19 cellular contexts compared by ENCODE assay signal in genomic region chrX:40111868-40112267, GRCh38. TPM values are rescaled to one million over a fixed set of nuclear protein-coding genes. Genes with fewer than 3 reads are reported as not detected.
A peak's percentile ranks its signal among the peaks of the same experiment; 100 is the strongest.
DNase-seq lines count a peak whose midpoint lies in the region; ATAC-seq, FAIRE-seq and TF ChIP-seq lines count a peak whose summit lies in the region.
"Had no signal": no experiment of that assay in that cellular context is flagged by ENCODE, and none has a peak within 500 bp of the region (broad histone marks: within the 10 kb centered on the region; RNA-seq: fewer than 3 reads in every experiment).

No MANE protein-coding gene starts in this region.

- no peaks in the 10 kb centered on the region for H3K9me1 ChIP-seq in K562 (ENCODE audit: control insufficient read depth, insufficient read depth, low read length)

- no peaks in the 10 kb centered on the region for H3K27me3 ChIP-seq in BLaER1 treated with 17β-estradiol and CSF1 and Interleukin-3, amounts not matched to agents 10 nM and 100 nM
- no peaks in the 10 kb centered on the region for H3K27me3 ChIP-seq in K562 (ENCODE audit: control insufficient read depth in 2 of 2, insufficient read depth in 2 of 2, low read length in 2 of 2)
- peaks cover 22% of the 10 kb centered on the region for H3K27me3 ChIP-seq in osteoblast (ENCODE audit: insufficient read depth, low read length)
- H3K27me3 ChIP-seq in MM.1S (replicated peaks; ENCODE audit: insufficient read depth, low read length) = no peaks in the 10 kb centered on the region
- H3K27me3 ChIP-seq in ovary = no peaks in the 10 kb centered on the region

- peaks cover 3% of the 10 kb centered on the region for H3K27me3 Mint-ChIP-seq in activated CD4-positive, alpha-beta memory T cell treated with anti-CD3 and anti-CD28 coated beads, Interleukin-2, amount 10 ng/mL, durations not matched to agents 7 days and 5 days
- H3K27me3 Mint-ChIP-seq: B cell; CD4-positive, alpha-beta memory T cell had no signal

- in situ Hi-C loops in K562 (cut with MboI) = no loop called here

- no peak overlapping the region for H3K27ac ChIP-seq in BLaER1 treated with 17β-estradiol and CSF1 and Interleukin-3, amounts not matched to agents 10 nM and 100 nM
- peak overlapping the region; percentile 44; the same call in 2 of the 3 replicates for H3K27ac ChIP-seq in K562 (ENCODE audit: extremely low read depth, low read depth, low read length)
- H3K27ac ChIP-seq in osteoblast (ENCODE audit: low read depth, low read length) = no peak overlapping the region
- no peak overlapping the region for H3K27ac ChIP-seq in MM.1S (ENCODE audit: low read length)
- H3K27ac ChIP-seq in ovary = no peak overlapping the region
- H3K27ac ChIP-seq: C4-2B, GM23248 had no signal

- no peak overlapping the region for H3K4me3 Mint-ChIP-seq in activated CD4-positive, alpha-beta memory T cell treated with anti-CD3 and anti-CD28 coated beads, Interleukin-2, amount 10 ng/mL, durations not matched to agents 7 days and 5 days

- H2AFZ ChIP-seq in K562 (ENCODE audit: low read depth, low read length) (no peak overlapping the region), osteoblast (ENCODE audit: low read length) (no peak overlapping the region), MM.1S (ENCODE audit: low read length) (no peak overlapping the region)
- H2AFZ ChIP-seq: GM23248 had no signal

- TF ChIP-seq EP300 in K562 (IDR thresholded peaks at IDR 0.05; ENCODE audit: low read length) (no peak), ovary (IDR thresholded peaks at IDR 0.05) (no peak)

- no peak for TF ChIP-seq CTCF in NB4 (IDR thresholded peaks at IDR 0.05; ENCODE audit: low read depth, low read length)
- TF ChIP-seq CTCF in K562 (IDR thresholded peaks at IDR 0.05 in 2 of 3, conservative IDR thresholded peaks at IDR 0.05 in 1 of 3; ENCODE audit: insufficient read depth in 2 of 3, low read depth in 1 of 3, low read length in 3 of 3) = no peak
- TF ChIP-seq CTCF in osteoblast (IDR thresholded peaks at IDR 0.05; ENCODE audit: extremely low read depth, low read depth, low read length) = no peak
- TF ChIP-seq CTCF in MM.1S (IDR thresholded peaks at IDR 0.05; ENCODE audit: low read length) = no peak
- no peak for TF ChIP-seq CTCF in ovary (IDR thresholded peaks at IDR 0.05)

- H3F3A ChIP-seq in MM.1S (ENCODE audit: insufficient read depth, low read length) = 0 out of 2 replicates have a peak, but pooled peaks cover 5% of the 10 kb centered on the region

- intact Hi-C loops in K562 (cut with micrococcal nuclease) (no loop called here), ovary (cut with DNase I) (no loop called here)

- POLR2A ChIA-PET in K562 (lab: Yijun Ruan, JAX) = interaction anchor here (1.0 to 1.9 kb wide), 2 partner anchors 9 to 13 kb away, joined by 3 to 8 read pairs; partner anchors contain the start of gene BCOR
- POLR2A ChIA-PET in activated CD4-positive, alpha-beta memory T cell treated with anti-CD3 and anti-CD28 coated beads, Interleukin-2, amount 10 ng/mL, durations not matched to agents 7 days and 5 days (lab: Charles Lee) = interaction anchor here (1.9 to 2.5 kb wide), 2 partner anchors 12 to 15 kb away, joined by 6 to 10 read pairs; partner anchors contain the start of gene BCOR

- no peak overlapping the region for H3K27ac Mint-ChIP-seq in activated CD4-positive, alpha-beta memory T cell treated with anti-CD3 and anti-CD28 coated beads, Interleukin-2, amount 10 ng/mL, durations not matched to agents 7 days and 5 days
- H3K27ac Mint-ChIP-seq: B cell had no signal

- no peak for FAIRE-seq in K562 (lab: Jason Lieb, UNC)
- FAIRE-seq: GM12892, GM18507 had no signal

- peak overlapping the region in 9 of 11 experiments; percentile 13 to 88 (median 44); a peak in 16 of 22 replicates for H3K4me2 ChIP-seq in BLaER1 treated with 17β-estradiol and CSF1 and Interleukin-3, amounts not matched to agents 10 nM and 100 nM
- H3K4me2 ChIP-seq in K562 (ENCODE audit: insufficient read depth, low read length) (no peak overlapping the region), osteoblast (ENCODE audit: insufficient read depth, low read length) (no peak overlapping the region), MM.1S (ENCODE audit: low read depth, low read length) (no peak overlapping the region)

- peaks cover 0 to 8% (median 4%) of the 10 kb centered on the region in 11 experiments; a peak in 5 of 22 replicates for H3K36me3 ChIP-seq in BLaER1 treated with 17β-estradiol and CSF1 and Interleukin-3, amounts not matched to agents 10 nM and 100 nM
- no peaks in the 10 kb centered on the region; the same call in 2 of the 3 replicates for H3K36me3 ChIP-seq in K562 (ENCODE audit: control insufficient read depth, insufficient read depth, low read length)
- H3K36me3 ChIP-seq in osteoblast (ENCODE audit: insufficient read depth, low read length) = no peaks in the 10 kb centered on the region
- H3K36me3 ChIP-seq in MM.1S (replicated peaks; ENCODE audit: insufficient read depth, low read length) = no peaks in the 10 kb centered on the region
- H3K36me3 ChIP-seq in ovary = no peaks in the 10 kb centered on the region

- 6% methylated on average over 4 of the region's 4 CpGs for WGBS in K562 (ENCODE audit: insufficient coverage, low coverage, missing lambda C conversion rate)
- 44 to 51% (median 44%) methylated on average over 4 of the region's 4 CpGs for WGBS in ovary, 3 donors

- TF ChIP-seq RAD21 in K562 (CRISPR knock-in tag; conservative IDR thresholded peaks at IDR 0.05 in 1 of 2, IDR thresholded peaks at IDR 0.05 in 1 of 2) = no peak

- no peak for ATAC-seq in K562

- CTCF ChIA-PET in K562 (lab: Yijun Ruan, JAX; ENCODE audit: low intra/inter-chr PET ratio) = no interaction called here
- CTCF ChIA-PET in activated CD4-positive, alpha-beta memory T cell treated with anti-CD3 and anti-CD28 coated beads, Interleukin-2, amount 10 ng/mL, durations not matched to agents 7 days and 5 days (lab: Charles Lee) = no interaction called here

- BruUV-seq in K562 (replicated peaks; lab: Mats Ljungman, UMichigan) = no TSS peak

- H3K4me1 ChIP-seq in BLaER1 treated with 17β-estradiol and CSF1 and Interleukin-3, amounts not matched to agents 10 nM and 100 nM = peaks cover 18 to 64% (median 56%) of the 10 kb centered on the region in 10 experiments
- H3K4me1 ChIP-seq in K562 (replicated peaks in 1 of 2; ENCODE audit: control insufficient read depth in 2 of 2, insufficient read depth in 2 of 2, low read length in 2 of 2) = peaks cover 50 to 55% of the 10 kb centered on the region in 2 experiments
- H3K4me1 ChIP-seq in osteoblast (ENCODE audit: insufficient read depth, low read length) = peaks cover 10% of the 10 kb centered on the region
- peaks cover 8% of the 10 kb centered on the region; the same call in 1 of the 2 replicates for H3K4me1 ChIP-seq in MM.1S (ENCODE audit: low read length)
- H3K4me1 ChIP-seq in ovary (ENCODE audit: insufficient read depth) = peaks cover 1% of the 10 kb centered on the region

- DNase-seq in NB4 (ENCODE audit: low read depth) = peak; percentile 54
- peak in 1 of 4 experiments; percentile 62 for DNase-seq in K562 (ENCODE audit: extremely low read depth in 1 of 4, low spot score in 3 of 4)
- DNase-seq in osteoblast (ENCODE audit: insufficient read length, low spot score, missing footprints) = peak; percentile 70
- no peak for DNase-seq in MM.1S
- no peak for DNase-seq in ovary
- DNase-seq in islet precursor cell = no peak
- DNase-seq in activated CD4-positive, alpha-beta memory T cell treated with anti-CD3 and anti-CD28 coated beads, Interleukin-2, amount 10 ng/mL, durations not matched to agents 7 days and 5 days = no peak
- DNase-seq: 8988T; CD4-positive, alpha-beta memory T cell; DMS153; DMS79; GDM1; GM23248 had no signal

- no peak overlapping the region for H3K4me3 ChIP-seq in BLaER1 treated with 17β-estradiol and CSF1 and Interleukin-3, amounts not matched to agents 10 nM and 100 nM
- H3K4me3 ChIP-seq in NB4 (ENCODE audit: low read depth, low read length) = no peak overlapping the region
- no peak overlapping the region for H3K4me3 ChIP-seq in K562
- no peak overlapping the region for H3K4me3 ChIP-seq in osteoblast (ENCODE audit: insufficient read depth, low read length)
- no peak overlapping the region for H3K4me3 ChIP-seq in MM.1S (ENCODE audit: low read length)
- H3K4me3 ChIP-seq in ovary = no peak overlapping the region
- H3K4me3 ChIP-seq: GM23248, HAP-1 had no signal

- H3K9me2 ChIP-seq in MM.1S (replicated peaks; ENCODE audit: insufficient read depth, low read length) = no peaks in the 10 kb centered on the region

- TF ChIP-seq POLR2A in NB4 (IDR thresholded peaks at IDR 0.05; ENCODE audit: extremely low read depth, insufficient read length) (no peak), K562 (conservative IDR thresholded peaks at IDR 0.05) (no peak), ovary (IDR thresholded peaks at IDR 0.05) (no peak)

- H3K36me3 Mint-ChIP-seq in activated CD4-positive, alpha-beta memory T cell treated with anti-CD3 and anti-CD28 coated beads, Interleukin-2, amount 10 ng/mL, durations not matched to agents 7 days and 5 days (ENCODE audit: low read depth) = no peaks in the 10 kb centered on the region
- H3K36me3 Mint-ChIP-seq: CD4-positive, alpha-beta memory T cell had no signal

- peaks cover 18 to 30% (median 27%) of the 10 kb centered on the region in 11 experiments for H3K9me3 ChIP-seq in BLaER1 treated with 17β-estradiol and CSF1 and Interleukin-3, amounts not matched to agents 10 nM and 100 nM (replicated peaks in 1 of 11)
- no peaks in the 10 kb centered on the region for H3K9me3 ChIP-seq in K562 (replicated peaks; ENCODE audit: control insufficient read depth, insufficient read depth, low read depth, low read length)
- no peaks in the 10 kb centered on the region for H3K9me3 ChIP-seq in osteoblast (ENCODE audit: low read depth, low read length)
- H3K9me3 ChIP-seq in MM.1S (replicated peaks; ENCODE audit: insufficient read depth, low read length) = no peaks in the 10 kb centered on the region
- no peaks in the 10 kb centered on the region for H3K9me3 ChIP-seq in ovary
- H3K9me3 ChIP-seq: HAP-1 had no signal

- H3K4me1 Mint-ChIP-seq in activated CD4-positive, alpha-beta memory T cell treated with anti-CD3 and anti-CD28 coated beads, Interleukin-2, amount 10 ng/mL, durations not matched to agents 7 days and 5 days = peaks cover 12% of the 10 kb centered on the region

- H3K9ac ChIP-seq in BLaER1 treated with 17β-estradiol and CSF1 and Interleukin-3, amounts not matched to agents 10 nM and 100 nM = no peak overlapping the region
- H3K9ac ChIP-seq in K562 (ENCODE audit: insufficient read depth in 1 of 2, low read depth in 2 of 2, low read length in 2 of 2) (peak overlapping the region in 1 of 2 experiments; percentile 9; a peak in 2 of 4 replicates), MM.1S (ENCODE audit: low read length) (no peak overlapping the region)
- H3K9ac ChIP-seq: GM23248 had no signal

- H3K79me2 ChIP-seq in K562 (ENCODE audit: control insufficient read depth, insufficient read depth, low read length) (peaks cover 49% of the 10 kb centered on the region), osteoblast (ENCODE audit: insufficient read depth, low read length) (no peaks in the 10 kb centered on the region), MM.1S (ENCODE audit: low read length) (peaks cover 7% of the 10 kb centered on the region; the same call in 1 of the 2 replicates)

- H4K20me1 ChIP-seq in BLaER1 treated with 17β-estradiol and CSF1 and Interleukin-3, amounts not matched to agents 10 nM and 100 nM = peaks cover 0 to 94% (median 60%) of the 10 kb centered on the region in 11 experiments; a peak in 19 of 22 replicates
- H4K20me1 ChIP-seq in K562 (replicated peaks; ENCODE audit: control insufficient read depth, insufficient read depth, low read length) = no peaks in the 10 kb centered on the region
- H4K20me1 ChIP-seq in osteoblast (ENCODE audit: insufficient read depth, low read length) = no peaks in the 10 kb centered on the region
- H4K20me1 ChIP-seq in MM.1S (ENCODE audit: insufficient read depth, low read length) = no peaks in the 10 kb centered on the region

- no peaks in the 10 kb centered on the region for H3K9me3 Mint-ChIP-seq in activated CD4-positive, alpha-beta memory T cell treated with anti-CD3 and anti-CD28 coated beads, Interleukin-2, amount 10 ng/mL, durations not matched to agents 7 days and 5 days

RNA-seq across cellular contexts. Expression of gene BCOR, which starts 14.1 kb away (rescaled TPM):
- total RNA-seq in K562 (2011; cell fraction: chromatin; rRNA removed; ENCODE audit: low replicate concordance) = 128 and 140 TPM in 2 replicates
- total RNA-seq in K562 (2011; cell fraction: nucleolus; rRNA removed) = 71.6 and 74.4 TPM in 2 replicates
- 97.0 and 135 TPM in 2 replicates for total RNA-seq in K562 (2011; cell fraction: nucleoplasm; rRNA removed)
- 73.7 and 76.0 TPM in 2 replicates for total RNA-seq in K562 (2014; rRNA removed)
- total RNA-seq in K562 (2014; rRNA removed; fragmentation: Illumina TruSeq; extraction: Trizol) = 37.6 and 37.9 TPM in 2 replicates
- total RNA-seq in K562 (2015; rRNA removed; fragmentation: Illumina TruSeq; extraction: Trizol) = 33.0 and 36.6 TPM in 2 replicates
- total RNA-seq in K562 (2021) = 98.3 and 113 TPM in 2 replicates
- 27.5 and 28.1 TPM in 2 replicates for polyA plus RNA-seq in K562 (2011; rRNA removed)
- polyA plus RNA-seq in K562 (2011; cell fraction: cytosol; rRNA removed) = 30.1 and 38.0 TPM in 2 replicates
- polyA plus RNA-seq in K562 (2011; cell fraction: nucleus; rRNA removed) = 64.0 and 93.7 TPM in 2 replicates
- 72.8 and 76.1 TPM in 2 replicates for polyA plus RNA-seq in K562 (2012)
- 88.1 and 98.5 TPM in 2 replicates for polyA plus RNA-seq in K562 (2014; fragmentation: Illumina TruSeq; extraction: Trizol)
- 10 to 100 TPM; 32.0 to 37.4 TPM for polyA plus RNA-seq in K562 (2014; fragmentation: Nextera tagmentation; extraction: Ambion mirVana)
- polyA plus RNA-seq in K562 (2014; rRNA removed) = 44.4 and 64.6 TPM in 2 replicates
- 40.5 and 49.5 TPM in 2 replicates for polyA minus RNA-seq in K562 (2011; rRNA and poly(A)+ RNA removed)
- polyA minus RNA-seq in K562 (2011; cell fraction: cytosol; rRNA and poly(A)+ RNA removed) = 105 and 120 TPM in 2 replicates
- polyA minus RNA-seq in K562 (2011; cell fraction: nucleus; rRNA and poly(A)+ RNA removed) = 36.9 and 50.0 TPM in 2 replicates
- 14.7 and 14.8 TPM in 2 replicates for total RNA-seq in osteoblast
- 10 to 100 TPM; 25.0 to 57.2 (median 43.2) TPM for total RNA-seq in ovary
- polyA plus RNA-seq in ovary = 10 to 100 TPM; 17.7 to 22.0 TPM
- total RNA-seq in activated CD4-positive, alpha-beta memory T cell treated with anti-CD3 and anti-CD28 coated beads, Interleukin-2, amount 10 ng/mL, durations not matched to agents 7 days and 5 days = 10 to 100 TPM; 46.6 to 46.8 TPM

Comparison
In these comparisons a context has a peak if more than half of its experiments do, and no peak if none do; other contexts are left out.
1. H3K4me2 ChIP-seq: peak in BLaER1 treated with 17β-estradiol and CSF1 and Interleukin-3, amounts not matched to agents 10 nM and 100 nM (9 of 11); none in K562 (single experiment), osteoblast (single experiment) and MM.1S (single experiment).
2. DNase-seq: peak in NB4 (single experiment) and osteoblast (single experiment); none in MM.1S (single experiment), ovary (0 of 5), islet precursor cell (single experiment) and activated CD4-positive, alpha-beta memory T cell treated with anti-CD3 and anti-CD28 coated beads, Interleukin-2, amount 10 ng/mL, durations not matched to agents 7 days and 5 days (single experiment).